17 cellular contexts compared by ENCODE assay signal in the genomic region with DNA sequence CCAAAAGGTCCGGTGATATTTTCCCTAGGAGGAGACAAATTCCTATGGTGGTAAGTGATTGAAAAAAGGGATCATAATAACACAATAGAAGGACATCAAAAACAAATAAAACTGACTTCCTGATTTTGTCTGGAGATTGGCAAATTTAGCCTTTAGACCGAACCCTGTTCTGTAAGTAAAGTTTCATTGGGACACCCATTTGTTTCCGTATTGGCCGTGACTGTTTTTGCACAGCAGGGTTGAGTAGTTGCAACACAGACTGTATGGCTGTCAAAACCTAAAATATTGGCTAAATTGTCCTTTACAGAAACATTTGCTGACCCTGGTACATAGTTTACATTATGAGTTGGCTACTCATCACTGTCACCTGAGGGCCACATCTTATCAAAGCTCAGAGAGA.
"Had no signal": no experiment of that assay in that cellular context is flagged by ENCODE, and none has a peak within 500 bp of the region (broad histone marks: within the 10 kb centered on the region; RNA-seq: fewer than 3 reads in every experiment).

No MANE protein-coding gene starts in this region.

- H3K36me3 ChIP-seq: cardiac muscle cell, thyroid gland had no signal

- H3K4me3 ChIP-seq: cardiac muscle cell, thyroid gland had no signal

- H3K27ac Mint-ChIP-seq: activated naive CD8-positive, alpha-beta T cell treated with anti-CD3 and anti-CD28 coated beads, Interleukin-2, amount 10 ng/mL, durations not matched to agents 7 days and 5 days; activated T-helper 2 cell treated with anti-CD3 and anti-CD28 coated beads, Interferon-gamma antibody, Interleukin-2, Interleukin-4, amounts not matched to agents 10 μg/mL and 5 μg/mL and 100 μg/mL, durations not matched to agents 14 hours and 24 hours and 36 hours had no signal

- H3K27me3 ChIP-seq: cardiac muscle cell, thyroid gland had no signal

- H3K4me3 Mint-ChIP-seq: activated naive CD8-positive, alpha-beta T cell treated with anti-CD3 and anti-CD28 coated beads, Interleukin-2, amount 10 ng/mL, durations not matched to agents 7 days and 5 days; activated T-cell treated with anti-CD3 and anti-CD28 coated beads, Interleukin-2, amount 50 U/mL, for 24 hours had no signal

- DNase-seq: activated CD4-positive, alpha-beta T cell treated with anti-CD3 and anti-CD28 coated beads, Interleukin-2, amount 50 U/mL, for 4 hours; activated naive CD4-positive, alpha-beta T cell treated with Interleukin-2 at 50 U/mL for 16 hours; activated naive CD8-positive, alpha-beta T cell treated with anti-CD3 and anti-CD28 coated beads, Interleukin-2, amount 10 ng/mL, durations not matched to agents 7 days and 5 days; activated T-cell treated with anti-CD3 and anti-CD28 coated beads, Interleukin-2, amount 50 U/mL, for 24 hours; amygdala; dermis blood vessel endothelial cell; effector memory CD8-positive, alpha-beta T cell; glutamatergic neuron; hippocampal formation; islet precursor cell; mammary epithelial cell; retina; stimulated activated CD4-positive, alpha-beta T cell treated with anti-CD3 and anti-CD28 coated beads, Interleukin-2, amount 100 ng/mL, for 24 hours; stimulated activated naive CD4-positive, alpha-beta T cell treated with Interleukin-2 at 50 U/mL for 16 hours; thyroid gland had no signal

- H3K27ac ChIP-seq: cardiac muscle cell, thyroid gland had no signal

- H3K9me3 ChIP-seq: thyroid gland had no signal

- H3K27me3 Mint-ChIP-seq: activated T-cell treated with anti-CD3 and anti-CD28 coated beads, Interleukin-2, amount 50 U/mL, for 24 hours; effector memory CD8-positive, alpha-beta T cell had no signal

- H3K9me3 Mint-ChIP-seq: activated naive CD8-positive, alpha-beta T cell treated with anti-CD3 and anti-CD28 coated beads, Interleukin-2, amount 10 ng/mL, durations not matched to agents 7 days and 5 days; activated T-cell treated with anti-CD3 and anti-CD28 coated beads, Interleukin-2, amount 50 U/mL, for 24 hours; activated T-helper 2 cell treated with anti-CD3 and anti-CD28 coated beads, Interferon-gamma antibody, Interleukin-2, Interleukin-4, amounts not matched to agents 10 μg/mL and 5 μg/mL and 100 μg/mL, durations not matched to agents 14 hours and 24 hours and 36 hours; effector memory CD8-positive, alpha-beta T cell had no signal

- ATAC-seq: effector memory CD8-positive, alpha-beta T cell had no signal
